11 cellular contexts compared by ENCODE assay signal in the genomic region with DNA sequence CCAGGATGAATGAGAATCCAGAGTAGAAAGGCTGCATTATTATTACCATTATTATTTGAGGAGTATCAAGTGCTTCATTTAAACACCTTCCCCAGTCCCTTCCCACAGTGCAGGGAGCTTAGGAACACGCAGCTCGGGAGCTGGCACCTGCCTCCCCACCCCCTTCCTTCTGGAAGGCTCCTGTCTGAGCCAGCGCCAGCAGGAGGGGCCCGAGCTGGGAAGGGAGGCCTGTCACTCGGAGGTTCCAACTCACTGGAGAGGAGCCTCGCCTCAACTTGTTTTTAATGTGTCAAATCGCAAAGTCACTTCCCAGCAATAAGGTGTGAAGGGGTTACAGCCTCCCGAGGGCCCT.
DNase-seq lines count a peak whose midpoint lies in the region; ATAC-seq, FAIRE-seq and TF ChIP-seq lines count a peak whose summit lies in the region.
"Had no signal": no experiment of that assay in that cellular context is flagged by ENCODE, and none has a peak within 500 bp of the region (broad histone marks: within the 10 kb centered on the region; RNA-seq: fewer than 3 reads in every experiment).

No MANE protein-coding gene starts in this region.

- H3K27ac Mint-ChIP-seq in activated naive CD8-positive, alpha-beta T cell = no peak overlapping the region
- H3K27ac Mint-ChIP-seq in activated naive CD8-positive, alpha-beta T cell treated with anti-CD3 and anti-CD28 coated beads for 36 hours = no peak overlapping the region
- H3K27ac Mint-ChIP-seq in glutamatergic neuron (ENCODE audit: unreplicated experiment) = no peak overlapping the region
- no peak overlapping the region for H3K27ac Mint-ChIP-seq in stimulated activated effector memory CD8-positive, alpha-beta T cell treated with anti-CD3 and anti-CD28 coated beads, Interleukin-12 subunit alpha, Interleukin-12 subunit beta, amount 100 ng/mL, for 72 hours

- no peaks in the 10 kb centered on the region for H3K9me3 Mint-ChIP-seq in activated naive CD8-positive, alpha-beta T cell (ENCODE audit: low read depth)
- H3K9me3 Mint-ChIP-seq in activated naive CD8-positive, alpha-beta T cell treated with anti-CD3 and anti-CD28 coated beads for 36 hours = no peaks in the 10 kb centered on the region
- H3K9me3 Mint-ChIP-seq in glutamatergic neuron (ENCODE audit: unreplicated experiment) = peaks cover 1% of the 10 kb centered on the region
- no peaks in the 10 kb centered on the region for H3K9me3 Mint-ChIP-seq in stimulated activated effector memory CD8-positive, alpha-beta T cell treated with anti-CD3 and anti-CD28 coated beads, Interleukin-12 subunit alpha, Interleukin-12 subunit beta, amount 100 ng/mL, for 72 hours

- no peak for ATAC-seq in stimulated activated effector memory CD8-positive, alpha-beta T cell treated with anti-CD3 and anti-CD28 coated beads, Interleukin-12 subunit alpha, Interleukin-12 subunit beta, amount 100 ng/mL, for 72 hours
- ATAC-seq in GM19328 (IDR thresholded peaks at IDR 0.05; ENCODE audit: unreplicated experiment) = no peak
- ATAC-seq in activated CD4-positive, CD25-positive, alpha-beta regulatory T cell treated with anti-CD3 and anti-CD28 coated beads, Interleukin-2, amount 50 U/mL, for 24 hours = no peak

- no peaks in the 10 kb centered on the region for H3K36me3 Mint-ChIP-seq in activated naive CD8-positive, alpha-beta T cell
- H3K36me3 Mint-ChIP-seq in activated naive CD8-positive, alpha-beta T cell treated with anti-CD3 and anti-CD28 coated beads for 36 hours = no peaks in the 10 kb centered on the region
- no peaks in the 10 kb centered on the region for H3K36me3 Mint-ChIP-seq in glutamatergic neuron (ENCODE audit: unreplicated experiment)
- H3K36me3 Mint-ChIP-seq in stimulated activated effector memory CD8-positive, alpha-beta T cell treated with anti-CD3 and anti-CD28 coated beads, Interleukin-12 subunit alpha, Interleukin-12 subunit beta, amount 100 ng/mL, for 72 hours = no peaks in the 10 kb centered on the region

- no peak for TF ChIP-seq POLR2A in GM12892 (IDR thresholded peaks at IDR 0.05; ENCODE audit: low read depth, low read length)

- peak overlapping the region; percentile 40 for H3K4me3 Mint-ChIP-seq in activated naive CD8-positive, alpha-beta T cell
- H3K4me3 Mint-ChIP-seq in activated naive CD8-positive, alpha-beta T cell treated with anti-CD3 and anti-CD28 coated beads for 36 hours = no peak overlapping the region
- H3K4me3 Mint-ChIP-seq in glutamatergic neuron (ENCODE audit: unreplicated experiment) = peak overlapping the region; percentile 52
- H3K4me3 Mint-ChIP-seq in stimulated activated effector memory CD8-positive, alpha-beta T cell treated with anti-CD3 and anti-CD28 coated beads, Interleukin-12 subunit alpha, Interleukin-12 subunit beta, amount 100 ng/mL, for 72 hours = peak overlapping the region; percentile 64

- DNase-seq in activated naive CD8-positive, alpha-beta T cell treated with anti-CD3 and anti-CD28 coated beads for 36 hours = no peak
- DNase-seq in NCI-H748 treated with DMSO at 0.1 percent for 48 hours (lab: John Stamatoyannopoulos, UW) (peak; percentile 53), glutamatergic neuron (no peak), GM12892 (ENCODE audit: insufficient read length) (no peak)
- DNase-seq in stimulated activated effector memory CD8-positive, alpha-beta T cell treated with anti-CD3 and anti-CD28 coated beads, Interleukin-12 subunit alpha, Interleukin-12 subunit beta, amount 100 ng/mL, for 72 hours (ENCODE audit: low spot score in 2 of 2) = no peak
- DNase-seq: HCEC 1CT had no signal

- peaks cover 20% of the 10 kb centered on the region for H3K27me3 Mint-ChIP-seq in activated naive CD8-positive, alpha-beta T cell
- H3K27me3 Mint-ChIP-seq in activated naive CD8-positive, alpha-beta T cell treated with anti-CD3 and anti-CD28 coated beads for 36 hours = peaks cover 30% of the 10 kb centered on the region
- no peaks in the 10 kb centered on the region for H3K27me3 Mint-ChIP-seq in glutamatergic neuron (ENCODE audit: unreplicated experiment)

- FAIRE-seq in GM12892 (lab: Jason Lieb, UNC) = no peak
- FAIRE-seq: colon, GM12878 had no signal

- H3K4me1 Mint-ChIP-seq in activated naive CD8-positive, alpha-beta T cell (ENCODE audit: low read depth) = no peaks in the 10 kb centered on the region
- H3K4me1 Mint-ChIP-seq in activated naive CD8-positive, alpha-beta T cell treated with anti-CD3 and anti-CD28 coated beads for 36 hours = no peaks in the 10 kb centered on the region
- H3K4me1 Mint-ChIP-seq in glutamatergic neuron (ENCODE audit: low read depth, unreplicated experiment) = peaks cover 4% of the 10 kb centered on the region
- H3K4me1 Mint-ChIP-seq in stimulated activated effector memory CD8-positive, alpha-beta T cell treated with anti-CD3 and anti-CD28 coated beads, Interleukin-12 subunit alpha, Interleukin-12 subunit beta, amount 100 ng/mL, for 72 hours = no peaks in the 10 kb centered on the region

- no peak for TF ChIP-seq CTCF in glutamatergic neuron (IDR thresholded peaks at IDR 0.05; ENCODE audit: partially characterized antibody, unreplicated experiment)
